Comparison of ENCODE assay signal across 1 cellular context in genomic region chr14:94767321-94767878, GRCh38.
TF ChIP-seq lines count a peak whose summit lies in the region.

No MANE protein-coding gene starts in this region.

TF ChIP-seq in endothelial cell of umbilical vein, 7 proteins besides CTCF, POLR2A, EP300 and RAD21:
- peak; percentile 53 for TF ChIP-seq EZH2 (IDR thresholded peaks at IDR 0.05; ENCODE audit: borderline replicate concordance, low read depth, low read length, severe bottlenecking)
- TF ChIP-seq MYC (IDR thresholded peaks at IDR 0.05; ENCODE audit: low read depth, low read length): no peak
